14 cellular contexts compared by ENCODE assay signal in the genomic region with DNA sequence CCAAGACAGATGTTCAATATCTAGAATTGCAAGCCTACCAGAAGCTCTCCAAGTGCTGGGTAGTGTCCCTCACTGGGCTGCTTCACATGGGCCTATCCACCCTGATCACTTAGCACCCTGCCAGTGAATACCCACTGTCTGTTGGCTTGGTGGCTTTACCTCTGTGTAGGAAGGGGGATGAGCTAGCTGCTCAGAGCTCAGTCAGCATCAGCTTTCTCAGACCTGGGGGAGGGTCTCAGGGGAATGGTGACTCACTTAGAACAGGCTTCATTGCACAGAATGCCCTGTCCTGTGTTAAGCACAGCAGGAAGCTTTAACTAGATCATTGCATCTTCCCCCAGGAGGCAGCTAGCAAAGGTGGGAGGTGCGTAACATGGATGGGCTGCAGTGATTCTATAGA.
A peak's percentile ranks its signal among the peaks of the same experiment; 100 is the strongest.
DNase-seq lines count a peak whose midpoint lies in the region; ATAC-seq and TF ChIP-seq lines count a peak whose summit lies in the region.
"Had no signal": no experiment of that assay in that cellular context is flagged by ENCODE, and none has a peak within 500 bp of the region (broad histone marks: within the 10 kb centered on the region; RNA-seq: fewer than 3 reads in every experiment).

No MANE protein-coding gene starts in this region.

- TF ChIP-seq CTCF in astrocyte of the spinal cord (IDR thresholded peaks at IDR 0.05; ENCODE audit: low read depth, low read length) = no peak
- no peak for TF ChIP-seq CTCF in nephron progenitor cell (IDR thresholded peaks at IDR 0.05)
- no peak for TF ChIP-seq CTCF in MM.1S (IDR thresholded peaks at IDR 0.05; ENCODE audit: low read length)

- H3K27ac Mint-ChIP-seq in nephron progenitor cell = peak overlapping the region; percentile 40
- H3K27ac Mint-ChIP-seq in CD8-positive, alpha-beta memory T cell = peak overlapping the region in 2 of 8 donors; percentile 25 to 85

- no peaks in the 10 kb centered on the region for H3F3A ChIP-seq in MM.1S (ENCODE audit: insufficient read depth, low read length)

- H3K4me3 ChIP-seq in astrocyte of the spinal cord (ENCODE audit: low read depth, low read length) = no peak overlapping the region
- no peak overlapping the region for H3K4me3 ChIP-seq in MM.1S (ENCODE audit: low read length)
- H3K4me3 ChIP-seq in CD8-positive, alpha-beta memory T cell (ENCODE audit: low read length) = no peak overlapping the region
- H3K4me3 ChIP-seq: colonic mucosa, tibial nerve had no signal

- H3K4me2 ChIP-seq in MM.1S (ENCODE audit: low read depth, low read length) = no peak overlapping the region

- H3K4me1 ChIP-seq in MM.1S (ENCODE audit: low read length) = peaks cover 4% of the 10 kb centered on the region; the same call in 1 of the 2 replicates
- no peaks in the 10 kb centered on the region for H3K4me1 ChIP-seq in CD8-positive, alpha-beta memory T cell (ENCODE audit: insufficient read depth, low read length)
- H3K4me1 ChIP-seq: colonic mucosa, tibial nerve had no signal

- POLR2A ChIA-PET in CD8-positive, alpha-beta memory T cell (lab: Charles Lee) = no interaction called here

- CTCF ChIA-PET in CD8-positive, alpha-beta memory T cell (lab: Charles Lee) = no interaction called here

- no peaks in the 10 kb centered on the region for H3K79me2 ChIP-seq in MM.1S (ENCODE audit: low read length)

- no peak overlapping the region for H3K4me3 Mint-ChIP-seq in nephron progenitor cell
- H3K4me3 Mint-ChIP-seq in CD8-positive, alpha-beta memory T cell = no peak overlapping the region

- DNase-seq in astrocyte of the spinal cord (ENCODE audit: low read depth, low spot score) (peak; percentile 64), nephron progenitor cell (peak; percentile 20), MM.1S (no peak), NCI-H1417 (lab: John Stamatoyannopoulos, UW) (no peak), cerebellar cortex (ENCODE audit: low spot score) (no peak)
- DNase-seq in CD8-positive, alpha-beta memory T cell = no peak
- DNase-seq: activated CD4-positive, alpha-beta T cell treated with anti-CD3 and anti-CD28 coated beads for 4 hours; activated effector memory CD4-positive, alpha-beta T cell treated with Interleukin-2 at 50 U/mL for 16 hours; colonic mucosa; COR-L47; mammary epithelial cell had no signal

- H3K9me2 ChIP-seq in MM.1S (replicated peaks; ENCODE audit: insufficient read depth, low read length) = no peaks in the 10 kb centered on the region

- no peaks in the 10 kb centered on the region for H3K9me3 Mint-ChIP-seq in nephron progenitor cell
- no peaks in the 10 kb centered on the region for H3K9me3 Mint-ChIP-seq in CD8-positive, alpha-beta memory T cell

- H3K9me3 ChIP-seq in MM.1S (replicated peaks; ENCODE audit: insufficient read depth, low read length) = no peaks in the 10 kb centered on the region
- no peaks in the 10 kb centered on the region for H3K9me3 ChIP-seq in CD8-positive, alpha-beta memory T cell (ENCODE audit: low read length)
- H3K9me3 ChIP-seq: colonic mucosa, tibial nerve had no signal

- no peaks in the 10 kb centered on the region for H3K27me3 ChIP-seq in MM.1S (replicated peaks; ENCODE audit: insufficient read depth, low read length)
- H3K27me3 ChIP-seq in CD8-positive, alpha-beta memory T cell (ENCODE audit: insufficient read depth, low read length, poor library complexity, severe bottlenecking) = no peaks in the 10 kb centered on the region
- H3K27me3 ChIP-seq: colonic mucosa, tibial nerve had no signal

- in situ Hi-C loops in astrocyte of the spinal cord (cut with HindIII; ENCODE audit: low sequenced_read_pairs) = no loop called here

- H3K27ac ChIP-seq in MM.1S (ENCODE audit: low read length) = no peak overlapping the region
- no peak overlapping the region for H3K27ac ChIP-seq in CD8-positive, alpha-beta memory T cell (ENCODE audit: low read depth, low read length)
- H3K27ac ChIP-seq: colonic mucosa, tibial nerve had no signal

- no peaks in the 10 kb centered on the region for H3K36me3 Mint-ChIP-seq in nephron progenitor cell (ENCODE audit: low read depth)
- no peaks in the 10 kb centered on the region for H3K36me3 Mint-ChIP-seq in CD8-positive, alpha-beta memory T cell

- ATAC-seq in GM18519 (IDR thresholded peaks at IDR 0.05; ENCODE audit: low FRiP score, unreplicated experiment) = peak; percentile 33
- peak; percentile 70 for ATAC-seq in HG03097 (IDR thresholded peaks at IDR 0.05; ENCODE audit: low FRiP score, unreplicated experiment)

- no peaks in the 10 kb centered on the region for H3K36me3 ChIP-seq in MM.1S (replicated peaks; ENCODE audit: insufficient read depth, low read length)
- H3K36me3 ChIP-seq in CD8-positive, alpha-beta memory T cell (ENCODE audit: insufficient read depth, low read length) = no peaks in the 10 kb centered on the region
- H3K36me3 ChIP-seq: colonic mucosa, tibial nerve had no signal

- H3K27me3 Mint-ChIP-seq in nephron progenitor cell (ENCODE audit: low read depth, poor library complexity) = peaks cover 2% of the 10 kb centered on the region
- H3K27me3 Mint-ChIP-seq in CD8-positive, alpha-beta memory T cell = peaks cover 3 to 6% of the 10 kb centered on the region in 2 donors

- no peaks in the 10 kb centered on the region for H4K20me1 ChIP-seq in MM.1S (ENCODE audit: insufficient read depth, low read length)

- peaks cover 41% of the 10 kb centered on the region for H3K4me1 Mint-ChIP-seq in nephron progenitor cell
- no peaks in the 10 kb centered on the region for H3K4me1 Mint-ChIP-seq in CD8-positive, alpha-beta memory T cell

- no peak overlapping the region for H3K9ac ChIP-seq in MM.1S (ENCODE audit: low read length)

- H2AFZ ChIP-seq in MM.1S (ENCODE audit: low read length) = no peak overlapping the region

Comparison
In these comparisons a context has a peak if more than half of its experiments do, and no peak if none do; other contexts are left out.
1. DNase-seq: peak in astrocyte of the spinal cord (single experiment) and nephron progenitor cell (single experiment); none in MM.1S (single experiment), CD8-positive, alpha-beta memory T cell (0 of 5), NCI-H1417 (0 of 3) and cerebellar cortex (single experiment).